Comparison of ENCODE assay signal across 12 cellular contexts in the genomic region with DNA sequence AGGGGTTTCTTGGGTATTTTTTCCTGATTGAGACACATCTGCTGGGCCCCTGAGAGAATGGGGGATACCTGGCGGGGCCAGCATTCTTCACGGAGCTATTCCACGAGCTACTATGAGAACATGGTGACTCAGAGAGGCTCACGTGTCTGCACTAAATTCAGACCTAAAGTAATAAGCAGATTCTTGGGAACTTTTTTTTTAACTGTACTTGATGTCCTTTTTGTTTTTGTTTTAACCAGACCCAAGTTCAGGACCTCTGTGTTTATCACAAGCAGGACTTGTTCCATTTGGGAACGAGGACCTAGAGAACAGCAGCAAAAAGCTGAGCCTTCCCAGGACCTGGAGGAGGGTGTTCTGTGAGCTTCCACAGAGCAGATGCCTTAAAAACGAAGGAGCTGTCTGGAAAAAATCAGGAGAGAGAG. TPM values are rescaled to one million over a fixed set of nuclear protein-coding genes. Genes with fewer than 3 reads are reported as not detected.
DNase-seq lines count a peak whose midpoint lies in the region; ATAC-seq and TF ChIP-seq lines count a peak whose summit lies in the region.
"Had no signal": no experiment of that assay in that cellular context is flagged by ENCODE, and none has a peak within 500 bp of the region (broad histone marks: within the 10 kb centered on the region; RNA-seq: fewer than 3 reads in every experiment).

No MANE protein-coding gene starts in this region.

- H4K91ac ChIP-seq in neuronal stem cell (ENCODE audit: low read depth, low read length, poor library complexity) = no peak overlapping the region

- H2BK15ac ChIP-seq in neuronal stem cell (ENCODE audit: low read length) = no peak overlapping the region

- H3K27ac Mint-ChIP-seq in effector memory CD8-positive, alpha-beta T cell = peak overlapping the region; percentile 32 to 41
- peak overlapping the region in 1 of 7 donors; percentile 18 for H3K27ac Mint-ChIP-seq in CD4-positive, alpha-beta memory T cell
- H3K27ac Mint-ChIP-seq: activated T-helper 1 cell treated with anti-CD3 and anti-CD28 coated beads, Interleukin-12 subunit alpha, Interleukin-12 subunit beta, Interleukin-2, Interleukin-4 antibody, amounts not matched to agents 30 ng/mL and 10 ng/mL and 1 ng/mL, durations not matched to agents 14 hours and 24 hours and 36 hours had no signal

- peak in 2 of 4 donors; percentile 33 to 57 for TF ChIP-seq EP300 in upper lobe of left lung (IDR thresholded peaks at IDR 0.05)

- H3K9ac ChIP-seq in neuronal stem cell (ENCODE audit: low read depth, low read length, poor library complexity) = no peak overlapping the region

- H2BK5ac ChIP-seq in neuronal stem cell (ENCODE audit: low read length) = no peak overlapping the region

- H3K23ac ChIP-seq in neuronal stem cell (ENCODE audit: low read depth, low read length, poor library complexity) = no peak overlapping the region

- peaks cover 67% of the 10 kb centered on the region for H3K36me3 ChIP-seq in lower lobe of right lung
- peaks cover 0 to 67% (median 19%) of the 10 kb centered on the region in 4 donors for H3K36me3 ChIP-seq in upper lobe of left lung
- peaks cover 8% of the 10 kb centered on the region for H3K36me3 ChIP-seq in CD4-positive, alpha-beta memory T cell (ENCODE audit: insufficient read depth, low read length)
- no peaks in the 10 kb centered on the region for H3K36me3 ChIP-seq in neuronal stem cell (replicated peaks in 1 of 2; ENCODE audit: control insufficient read depth in 2 of 2, insufficient read depth in 2 of 2, low read length in 2 of 2)

- H2AFZ ChIP-seq in neuronal stem cell (ENCODE audit: low read length) = no peak overlapping the region

- H3K27me3 Mint-ChIP-seq in effector memory CD8-positive, alpha-beta T cell = no peaks in the 10 kb centered on the region
- H3K27me3 Mint-ChIP-seq in CD4-positive, alpha-beta memory T cell = no peaks in the 10 kb centered on the region

- no peak for ATAC-seq in effector memory CD8-positive, alpha-beta T cell (replicated peaks)
- ATAC-seq in lower lobe of right lung (peak; percentile 10 to 23), upper lobe of left lung (ENCODE audit: low FRiP score in 2 of 2) (peak in 1 of 2 donors; percentile 46)

- H3K18ac ChIP-seq in neuronal stem cell (ENCODE audit: low read length) = no peak overlapping the region

- H3K4me3 Mint-ChIP-seq in effector memory CD8-positive, alpha-beta T cell = no peak overlapping the region
- H3K4me3 Mint-ChIP-seq in CD4-positive, alpha-beta memory T cell = no peak overlapping the region
- H3K4me3 Mint-ChIP-seq: activated T-helper 1 cell treated with anti-CD3 and anti-CD28 coated beads, Interleukin-12 subunit alpha, Interleukin-12 subunit beta, Interleukin-2, Interleukin-4 antibody, amounts not matched to agents 30 ng/mL and 10 ng/mL and 1 ng/mL, durations not matched to agents 14 hours and 24 hours and 36 hours had no signal

- TF ChIP-seq CTCF in lower lobe of right lung (IDR thresholded peaks at IDR 0.05) = no peak
- TF ChIP-seq CTCF in upper lobe of left lung (IDR thresholded peaks at IDR 0.05) = no peak

- H3K4me2 ChIP-seq in neuronal stem cell (ENCODE audit: insufficient read depth, low read length, poor library complexity, severe bottlenecking) = no peak overlapping the region

- H3K27me3 ChIP-seq in lower lobe of right lung (ENCODE audit: low read depth) (no peaks in the 10 kb centered on the region), upper lobe of left lung (no peaks in the 10 kb centered on the region), neuronal stem cell (ENCODE audit: control insufficient read depth in 3 of 3, insufficient read depth in 3 of 3, low read depth in 1 of 3, low read length in 3 of 3) (peaks cover 0 to 22% (median 0%) of the 10 kb centered on the region in 3 experiments)
- no peaks in the 10 kb centered on the region for H3K27me3 ChIP-seq in CD4-positive, alpha-beta memory T cell (ENCODE audit: insufficient read depth, low read length)

- peaks cover 11 to 23% of the 10 kb centered on the region in 2 donors for H3K4me1 Mint-ChIP-seq in effector memory CD8-positive, alpha-beta T cell (ENCODE audit: low read depth in 2 of 2)
- H3K4me1 Mint-ChIP-seq in CD4-positive, alpha-beta memory T cell = peaks cover 0 to 6% (median 3%) of the 10 kb centered on the region in 4 donors

- no peaks in the 10 kb centered on the region for H3K9me3 Mint-ChIP-seq in effector memory CD8-positive, alpha-beta T cell
- no peaks in the 10 kb centered on the region for H3K9me3 Mint-ChIP-seq in CD4-positive, alpha-beta memory T cell
- H3K9me3 Mint-ChIP-seq: activated T-helper 1 cell treated with anti-CD3 and anti-CD28 coated beads, Interleukin-12 subunit alpha, Interleukin-12 subunit beta, Interleukin-2, Interleukin-4 antibody, amounts not matched to agents 30 ng/mL and 10 ng/mL and 1 ng/mL, durations not matched to agents 14 hours and 24 hours and 36 hours had no signal

- intact Hi-C loops in lower lobe of right lung (cut with DNase I) = no loop called here
- intact Hi-C loops in CD4-positive, alpha-beta memory T cell (cut with micrococcal nuclease) = no loop called here

- H3K27ac ChIP-seq in lower lobe of right lung (peak overlapping the region; percentile 68), upper lobe of left lung (peak overlapping the region; percentile 7 to 79 (median 76)), neuronal stem cell (replicated peaks; ENCODE audit: low read length) (no peak overlapping the region)
- H3K27ac ChIP-seq in CD4-positive, alpha-beta memory T cell (ENCODE audit: low read depth, low read length) = no peak overlapping the region

- no peak overlapping the region for H2BK12ac ChIP-seq in neuronal stem cell (ENCODE audit: low read length)

- H4K8ac ChIP-seq in neuronal stem cell (ENCODE audit: low read depth, low read length) = no peak overlapping the region

- H3K4me1 ChIP-seq in lower lobe of right lung (peaks cover 38% of the 10 kb centered on the region), upper lobe of left lung (peaks cover 29 to 38% (median 31%) of the 10 kb centered on the region in 4 donors), neuronal stem cell (ENCODE audit: control insufficient read depth in 2 of 2, insufficient read depth in 1 of 2, low read depth in 1 of 2, low read length in 2 of 2) (no peaks in the 10 kb centered on the region)
- H3K4me1 ChIP-seq in CD4-positive, alpha-beta memory T cell (ENCODE audit: insufficient read depth, low read length) = no peaks in the 10 kb centered on the region

- peak; percentile 74 for DNase-seq in NCI-H226
- DNase-seq in effector memory CD8-positive, alpha-beta T cell = no peak
- no peak for DNase-seq in lower lobe of right lung
- no peak for DNase-seq in upper lobe of left lung
- DNase-seq in OCI-M1 (lab: John Stamatoyannopoulos, UW) = no peak
- DNase-seq in CD4-positive, alpha-beta memory T cell = no peak
- DNase-seq in neuronal stem cell (ENCODE audit: low spot score) = no peak
- no peak for DNase-seq in NCI-H2171 (lab: John Stamatoyannopoulos, UW)
- DNase-seq: DMS79 treated with DMSO at 0.1 percent for 48 hours; effector CD8-positive, alpha-beta T cell; NCI-H1105 had no signal

- H2BK120ac ChIP-seq in neuronal stem cell (ENCODE audit: low read depth, low read length) = no peak overlapping the region

- CTCF ChIA-PET in CD4-positive, alpha-beta memory T cell (lab: Charles Lee; ENCODE audit: partially characterized antibody) = no interaction called here

- no peak overlapping the region for H3K4ac ChIP-seq in neuronal stem cell (ENCODE audit: low read length)

- H2AK5ac ChIP-seq in neuronal stem cell (ENCODE audit: low read depth, low read length) = no peak overlapping the region

- H3K36me3 Mint-ChIP-seq in effector memory CD8-positive, alpha-beta T cell (ENCODE audit: insufficient read depth) = peaks cover 15% of the 10 kb centered on the region
- peaks cover 30 to 46% of the 10 kb centered on the region in 2 donors for H3K36me3 Mint-ChIP-seq in CD4-positive, alpha-beta memory T cell

- WGBS in upper lobe of left lung, 2 donors = 67 to 76% methylated on average over 6 of the region's 6 CpGs
- no CpG with 5 or more reads among the region's 6 CpGs for WGBS in neuronal stem cell (ENCODE audit: extremely low coverage in 2 of 2, insufficient read length in 2 of 2, insufficient replicate concordance in 1 of 2), 2 donors

- no peak overlapping the region for H3K14ac ChIP-seq in neuronal stem cell (ENCODE audit: low read length)

- H3K4me3 ChIP-seq in lower lobe of right lung (no peak overlapping the region), upper lobe of left lung (no peak overlapping the region), neuronal stem cell (ENCODE audit: low read length in 2 of 2) (no peak overlapping the region)
- no peak overlapping the region for H3K4me3 ChIP-seq in CD4-positive, alpha-beta memory T cell (ENCODE audit: low read length in 2 of 2)

- H3K9me3 ChIP-seq in lower lobe of right lung = no peaks in the 10 kb centered on the region
- no peaks in the 10 kb centered on the region for H3K9me3 ChIP-seq in upper lobe of left lung
- H3K9me3 ChIP-seq in CD4-positive, alpha-beta memory T cell (ENCODE audit: control insufficient read depth in 1 of 2, low read length in 2 of 2) = no peaks in the 10 kb centered on the region
- peaks cover 0 to 7% of the 10 kb centered on the region in 2 donors for H3K9me3 ChIP-seq in neuronal stem cell (replicated peaks in 1 of 2; ENCODE audit: control insufficient read depth in 2 of 2, insufficient read depth in 1 of 2, low read depth in 1 of 2, low read length in 2 of 2)

- POLR2A ChIA-PET in CD4-positive, alpha-beta memory T cell (lab: Charles Lee; ENCODE audit: partially characterized antibody) = no interaction called here

- H3K79me1 ChIP-seq in neuronal stem cell (ENCODE audit: low read depth, low read length) = no peaks in the 10 kb centered on the region

- no peak for TF ChIP-seq POLR2A in upper lobe of left lung (IDR thresholded peaks at IDR 0.05)

RNA-seq across cellular contexts. Expression of a gene that starts 44.0 kb away (rescaled TPM):
- total RNA-seq in lower lobe of right lung (31.8 TPM), upper lobe of left lung (10 to 100 TPM; 40.2 to 75.6 (median 55.7) TPM)
- 10 to 100 TPM; 17.1 to 17.2 TPM for total RNA-seq in CD4-positive, alpha-beta memory T cell
- 10 to 100 TPM; 17.2 to 23.9 TPM for polyA plus RNA-seq in CD4-positive, alpha-beta memory T cell
- polyA plus RNA-seq in neuronal stem cell (2013, experiment 1 of 2) = 0.17 TPM
- polyA plus RNA-seq in neuronal stem cell (2013, experiment 2 of 2) = 0.33 TPM

Comparison
In these comparisons a context has a peak if more than half of its experiments do, and no peak if none do; other contexts are left out.
1. H3K27ac ChIP-seq: peak in lower lobe of right lung (single experiment) and upper lobe of left lung (4 of 4); none in CD4-positive, alpha-beta memory T cell (single experiment) and neuronal stem cell (single experiment).